Comparison of ENCODE assay signal across 8 cellular contexts in the genomic region with DNA sequence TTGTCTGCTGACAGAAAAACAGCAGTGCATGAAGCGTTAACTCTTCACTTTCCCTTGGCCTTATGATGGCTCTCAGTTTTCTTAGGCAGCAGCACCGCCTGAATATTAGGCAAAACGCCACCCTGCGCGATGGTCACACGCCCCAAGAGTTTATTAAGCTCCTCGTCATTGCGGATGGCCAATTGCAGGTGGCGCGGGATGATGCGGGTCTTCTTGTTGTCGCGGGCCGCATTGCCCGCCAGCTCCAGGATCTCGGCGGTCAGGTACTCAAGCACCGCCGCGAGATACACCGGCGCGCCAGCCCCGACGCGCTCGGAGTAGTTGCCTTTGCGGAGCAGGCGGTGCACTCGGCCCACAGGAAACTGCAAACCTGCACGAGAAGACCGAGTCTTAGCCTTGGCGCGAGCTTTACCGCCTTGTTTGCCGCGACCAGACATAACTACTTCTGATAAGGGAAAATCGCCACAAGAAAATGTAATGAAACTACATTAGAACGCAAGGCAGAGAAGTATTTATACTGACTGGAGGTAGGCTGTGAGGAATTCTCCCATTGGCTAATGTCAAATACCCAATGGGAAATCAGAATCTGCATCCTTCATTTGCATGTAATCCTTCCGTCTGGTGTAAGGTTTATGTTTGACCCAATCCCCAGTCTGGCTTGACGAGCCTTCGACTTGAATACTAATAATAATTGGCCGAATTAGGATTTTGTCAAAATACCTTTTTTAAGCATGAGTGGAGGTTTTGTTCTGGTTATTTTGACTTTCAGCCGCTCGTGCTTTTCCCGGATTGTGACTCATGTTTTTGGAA.
DNase-seq lines count a peak whose midpoint lies in the region; ATAC-seq and FAIRE-seq lines count a peak whose summit lies in the region.

No MANE protein-coding gene starts in this region.

- peak; percentile 86 for FAIRE-seq in GM19239 (lab: Jason Lieb, UNC)

- peak; percentile 62 for ATAC-seq in HG03354 (IDR thresholded peaks at IDR 0.05; ENCODE audit: poor library complexity, severe bottlenecking, unreplicated experiment)

- DNase-seq in CD1c-positive myeloid dendritic cell (ENCODE audit: extremely low spot score) (peak; percentile 94), GM19239 (ENCODE audit: insufficient read length, low spot score) (no peak), NCI-H446 (lab: John Stamatoyannopoulos, UW) (peak; percentile 28 to 70), dedifferentiated amniotic fluid mesenchymal stem cell (ENCODE audit: extremely low spot score) (peak; percentile 93), left kidney (ENCODE audit: low read depth, low spot score) (peak; percentile 98)
- peak; percentile 18 to 38 (median 22) for DNase-seq in activated CD4-positive, CD25-positive, alpha-beta regulatory T cell (lab: John Stamatoyannopoulos, UW)
- DNase-seq in stimulated activated CD8-positive, alpha-beta memory T cell treated with anti-CD3 and anti-CD28 coated beads, Interleukin-15, amount 100 ng/mL, for 48 hours (ENCODE audit: low read depth in 2 of 2), result peak; percentile 69 to 72
